ENCODE assay signal across 20 cellular contexts in genomic region chr19:5303208-5303607, GRCh38. TPM values are rescaled to one million over a fixed set of nuclear protein-coding genes. Genes with fewer than 3 reads are reported as not detected.
DNase-seq lines count a peak whose midpoint lies in the region; ATAC-seq and TF ChIP-seq lines count a peak whose summit lies in the region.
"Had no signal": no experiment of that assay in that cellular context is flagged by ENCODE, and none has a peak within 500 bp of the region (broad histone marks: within the 10 kb centered on the region; RNA-seq: fewer than 3 reads in every experiment).

No MANE protein-coding gene starts in this region.

- H3K4ac ChIP-seq in neuronal stem cell (ENCODE audit: low read length), result no peak overlapping the region

- no peak overlapping the region for H2AK5ac ChIP-seq in neuronal stem cell (ENCODE audit: low read depth, low read length)

- no peak overlapping the region for H2BK15ac ChIP-seq in neuronal stem cell (ENCODE audit: low read length)

- ATAC-seq in stimulated activated naive CD8-positive, alpha-beta T cell treated with anti-CD3 and anti-CD28 coated beads, Interleukin-15, amount 100 ng/mL, for 72 hours, result no peak
- no peak for ATAC-seq in stimulated activated naive CD8-positive, alpha-beta T cell treated with anti-CD3 and anti-CD28 coated beads, Interleukin-15, Interleukin-2, amounts not matched to agents 100 U/mL and 50 U/mL, for 24 hours
- ATAC-seq: A549, GM23338 had no signal

- H3K27ac Mint-ChIP-seq in stimulated activated naive CD8-positive, alpha-beta T cell treated with anti-CD3 and anti-CD28 coated beads, Interleukin-15, amount 100 ng/mL, for 72 hours, result peak overlapping the region; percentile 14 to 71
- H3K27ac Mint-ChIP-seq in brain (peak overlapping the region in 3 of 5 experiments; percentile 25 to 56 (median 26)), immature natural killer cell (no peak overlapping the region)
- H3K27ac Mint-ChIP-seq: CD4-positive, alpha-beta T cell; CD8-positive, alpha-beta memory T cell; GM23338 had no signal

- peaks cover 7% of the 10 kb centered on the region for H3K27me3 Mint-ChIP-seq in stimulated activated naive CD8-positive, alpha-beta T cell treated with anti-CD3 and anti-CD28 coated beads, Interleukin-15, amount 100 ng/mL, for 72 hours
- H3K27me3 Mint-ChIP-seq in brain (no peaks in the 10 kb centered on the region), immature natural killer cell (ENCODE audit: low read depth in 3 of 3) (peaks cover 3 to 7% (median 5%) of the 10 kb centered on the region in 3 donors)

- no peak overlapping the region for H3K4me2 ChIP-seq in neuronal stem cell (ENCODE audit: insufficient read depth, low read length, poor library complexity, severe bottlenecking)
- H3K4me2 ChIP-seq: A549; BLaER1 treated with 17β-estradiol and CSF1 and Interleukin-3, amounts not matched to agents 10 nM and 100 nM; GM23338 had no signal

- H4K91ac ChIP-seq in neuronal stem cell (ENCODE audit: low read depth, low read length, poor library complexity), result no peak overlapping the region

- no peak overlapping the region for H3K27ac ChIP-seq in neuronal stem cell (replicated peaks; ENCODE audit: low read length)
- H3K27ac ChIP-seq: A549; BLaER1 treated with 17β-estradiol and CSF1 and Interleukin-3, amounts not matched to agents 10 nM and 100 nM had no signal

- H3K23ac ChIP-seq in neuronal stem cell (ENCODE audit: low read depth, low read length, poor library complexity), result peak overlapping the region; percentile 58

- H4K8ac ChIP-seq in neuronal stem cell (ENCODE audit: low read depth, low read length), result no peak overlapping the region

- H2BK5ac ChIP-seq in neuronal stem cell (ENCODE audit: low read length), result no peak overlapping the region

- no peak overlapping the region for H2BK12ac ChIP-seq in neuronal stem cell (ENCODE audit: low read length)

- H3K18ac ChIP-seq in neuronal stem cell (ENCODE audit: low read length), result no peak overlapping the region

- peaks cover 3 to 5% of the 10 kb centered on the region in 2 donors for H3K4me1 ChIP-seq in neuronal stem cell (ENCODE audit: control insufficient read depth in 2 of 2, insufficient read depth in 1 of 2, low read depth in 1 of 2, low read length in 2 of 2)
- H3K4me1 ChIP-seq: A549; BE2C; BLaER1 treated with 17β-estradiol and CSF1 and Interleukin-3, amounts not matched to agents 10 nM and 100 nM had no signal

- no peak overlapping the region for H2AFZ ChIP-seq in neuronal stem cell (ENCODE audit: low read length)
- H2AFZ ChIP-seq: GM23338 had no signal

- no peaks in the 10 kb centered on the region for H3K4me1 Mint-ChIP-seq in stimulated activated naive CD8-positive, alpha-beta T cell treated with anti-CD3 and anti-CD28 coated beads, Interleukin-15, amount 100 ng/mL, for 72 hours
- H3K4me1 Mint-ChIP-seq in brain, result peaks cover 27% of the 10 kb centered on the region
- no peaks in the 10 kb centered on the region for H3K4me1 Mint-ChIP-seq in immature natural killer cell
- H3K4me1 Mint-ChIP-seq: CD14-positive monocyte; CD8-positive, alpha-beta memory T cell had no signal

- peaks cover 6 to 25% of the 10 kb centered on the region in 2 donors for H3K36me3 ChIP-seq in neuronal stem cell (replicated peaks in 1 of 2; ENCODE audit: control insufficient read depth in 2 of 2, insufficient read depth in 2 of 2, low read length in 2 of 2)
- H3K36me3 ChIP-seq: BE2C; BLaER1 treated with 17β-estradiol and CSF1 and Interleukin-3, amounts not matched to agents 10 nM and 100 nM; HAP-1 had no signal

- H3K9me3 ChIP-seq in neuronal stem cell (replicated peaks in 1 of 2; ENCODE audit: control insufficient read depth in 2 of 2, insufficient read depth in 1 of 2, low read depth in 1 of 2, low read length in 2 of 2), result no peaks in the 10 kb centered on the region
- H3K9me3 ChIP-seq: A549; BE2C; BLaER1 treated with 17β-estradiol and CSF1 and Interleukin-3, amounts not matched to agents 10 nM and 100 nM; HAP-1 had no signal

- peaks cover 54% of the 10 kb centered on the region for H3K36me3 Mint-ChIP-seq in brain
- no peaks in the 10 kb centered on the region for H3K36me3 Mint-ChIP-seq in immature natural killer cell
- H3K36me3 Mint-ChIP-seq: CD14-positive monocyte had no signal

- DNase-seq in stimulated activated naive CD8-positive, alpha-beta T cell treated with anti-CD3 and anti-CD28 coated beads, Interleukin-15, amount 100 ng/mL, for 72 hours, result no peak
- no peak for DNase-seq in stimulated activated naive CD8-positive, alpha-beta T cell treated with anti-CD3 and anti-CD28 coated beads, Interleukin-15, Interleukin-2, amounts not matched to agents 100 U/mL and 50 U/mL, for 24 hours
- no peak for DNase-seq in neuronal stem cell (ENCODE audit: low spot score)
- DNase-seq in stimulated activated CD4-positive, alpha-beta T cell treated with anti-CD3 and anti-CD28 coated beads, Interleukin-4, amount 100 ng/mL, for 4 hours, result no peak
- DNase-seq in immature natural killer cell, result no peak
- DNase-seq: 8988T; ACHN; AML-193; BE2C; CD4-positive, alpha-beta T cell; CD8-positive, alpha-beta memory T cell; DMS 273 treated with DMSO at 0.1 percent for 48 hours; DMS79 treated with DMSO at 0.1 percent for 48 hours; GF-D8 had no signal

- H3K9ac ChIP-seq in neuronal stem cell (ENCODE audit: low read depth, low read length, poor library complexity), result no peak overlapping the region
- H3K9ac ChIP-seq: BLaER1 treated with 17β-estradiol and CSF1 and Interleukin-3, amounts not matched to agents 10 nM and 100 nM had no signal

- no peaks in the 10 kb centered on the region for H3K27me3 ChIP-seq in neuronal stem cell (ENCODE audit: control insufficient read depth in 3 of 3, insufficient read depth in 3 of 3, low read depth in 1 of 3, low read length in 3 of 3)
- H3K27me3 ChIP-seq: BE2C; BLaER1 treated with 17β-estradiol and CSF1 and Interleukin-3, amounts not matched to agents 10 nM and 100 nM had no signal

- no peak overlapping the region for H3K4me3 ChIP-seq in neuronal stem cell (ENCODE audit: low read length in 2 of 2)
- H3K4me3 ChIP-seq: A549; BLaER1 treated with 17β-estradiol and CSF1 and Interleukin-3, amounts not matched to agents 10 nM and 100 nM; GM23338; HAP-1 had no signal

- peaks cover 30% of the 10 kb centered on the region for H3K79me1 ChIP-seq in neuronal stem cell (ENCODE audit: low read depth, low read length)

- no CpG with 5 or more reads among the region's 7 CpGs for WGBS in neuronal stem cell (ENCODE audit: extremely low coverage in 2 of 2, insufficient read length in 2 of 2, insufficient replicate concordance in 1 of 2), 2 donors

- H3K14ac ChIP-seq in neuronal stem cell (ENCODE audit: low read length), result no peak overlapping the region

- no peak for TF ChIP-seq CTCF in brain (conservative IDR thresholded peaks at IDR 0.05)

- H3K4me3 Mint-ChIP-seq in stimulated activated naive CD8-positive, alpha-beta T cell treated with anti-CD3 and anti-CD28 coated beads, Interleukin-15, amount 100 ng/mL, for 72 hours, result no peak overlapping the region
- H3K4me3 Mint-ChIP-seq in brain (no peak overlapping the region), immature natural killer cell (no peak overlapping the region)
- H3K4me3 Mint-ChIP-seq: CD14-positive monocyte; CD4-positive, alpha-beta T cell; CD8-positive, alpha-beta memory T cell; GM23338 had no signal

- no peak overlapping the region for H2BK120ac ChIP-seq in neuronal stem cell (ENCODE audit: low read depth, low read length)

- no peaks in the 10 kb centered on the region for H3K9me3 Mint-ChIP-seq in stimulated activated naive CD8-positive, alpha-beta T cell treated with anti-CD3 and anti-CD28 coated beads, Interleukin-15, amount 100 ng/mL, for 72 hours
- H3K9me3 Mint-ChIP-seq in brain, result peaks cover 0 to 17% (median 4%) of the 10 kb centered on the region in 5 experiments
- H3K9me3 Mint-ChIP-seq in immature natural killer cell, result peaks cover 0 to 2% (median 0%) of the 10 kb centered on the region in 6 donors
- H3K9me3 Mint-ChIP-seq: GM23338 had no signal

RNA-seq across cellular contexts. Expression of gene PTPRS, which starts 37.4 kb away (rescaled TPM):
- polyA plus RNA-seq in brain (ENCODE audit: insufficient read depth, low read depth, low replicate concordance) (52.5 TPM), immature natural killer cell (under 1 TPM in 1 of 3 donors, not detected in 2; 0.10 TPM)
- 162 TPM for polyA plus RNA-seq in neuronal stem cell (2013, experiment 1 of 2)
- 172 TPM for polyA plus RNA-seq in neuronal stem cell (2013, experiment 2 of 2)
- polyA plus RNA-seq: CD14-positive monocyte had no signal

Comparison
In these comparisons a context has a peak if more than half of its experiments do, and no peak if none do; other contexts are left out.
1. H3K27ac Mint-ChIP-seq: peak in stimulated activated naive CD8-positive, alpha-beta T cell treated with anti-CD3 and anti-CD28 coated beads, Interleukin-15, amount 100 ng/mL, for 72 hours (2 of 2) and brain (3 of 5); none in immature natural killer cell (0 of 6).
2. RNA of gene PTPRS, which starts 37.4 kb away (polyA plus RNA-seq): 52.5 TPM in brain (single experiment); 0.10 TPM in immature natural killer cell; every median in the first group is over 10 times any median in the second.